ENCODE assay signal across 15 cellular contexts in genomic region chr6:37456126-37456525, GRCh38. TPM values are rescaled to one million over a fixed set of nuclear protein-coding genes. Genes with fewer than 3 reads are reported as not detected.
DNase-seq lines count a peak whose midpoint lies in the region; ATAC-seq and TF ChIP-seq lines count a peak whose summit lies in the region.
"Had no signal": no experiment of that assay in that cellular context is flagged by ENCODE, and none has a peak within 500 bp of the region (broad histone marks: within the 10 kb centered on the region; RNA-seq: fewer than 3 reads in every experiment).

No MANE protein-coding gene starts in this region.

- TF ChIP-seq CTCF in endothelial cell (IDR thresholded peaks at IDR 0.05; ENCODE audit: unreplicated experiment) (no peak), osteoblast (IDR thresholded peaks at IDR 0.05; ENCODE audit: extremely low read depth, low read depth, low read length) (no peak)

- H4K20me1 ChIP-seq in osteoblast (ENCODE audit: insufficient read depth, low read length) = no peaks in the 10 kb centered on the region

- H3K4me1 Mint-ChIP-seq in endothelial cell (ENCODE audit: unreplicated experiment) (peaks cover 4% of the 10 kb centered on the region), T-cell (peaks cover 0 to 9% (median 0%) of the 10 kb centered on the region in 3 donors)

- CTCF ChIA-PET in T-cell (lab: Charles Lee) = no interaction called here

- POLR2A ChIA-PET in T-cell (lab: Charles Lee) = no interaction called here

- H3K4me3 ChIP-seq in osteoblast (ENCODE audit: insufficient read depth, low read length) = peak overlapping the region; percentile 32
- H3K4me3 ChIP-seq: dorsolateral prefrontal cortex, right lobe of liver, upper lobe of left lung had no signal

- no peak overlapping the region for H3K27ac Mint-ChIP-seq in endothelial cell (ENCODE audit: unreplicated experiment)
- no peak overlapping the region for H3K27ac Mint-ChIP-seq in T-cell
- H3K27ac Mint-ChIP-seq: activated CD8-positive, alpha-beta T cell treated with anti-CD3 and anti-CD28 coated beads for 36 hours; CD14-positive monocyte had no signal

- peaks cover 5% of the 10 kb centered on the region for H3K27me3 Mint-ChIP-seq in endothelial cell (ENCODE audit: unreplicated experiment)
- no peaks in the 10 kb centered on the region for H3K27me3 Mint-ChIP-seq in T-cell
- H3K27me3 Mint-ChIP-seq: activated CD8-positive, alpha-beta T cell treated with anti-CD3 and anti-CD28 coated beads for 36 hours had no signal

- no peaks in the 10 kb centered on the region for H3K9me3 Mint-ChIP-seq in endothelial cell (ENCODE audit: unreplicated experiment)
- no peaks in the 10 kb centered on the region for H3K9me3 Mint-ChIP-seq in T-cell
- H3K9me3 Mint-ChIP-seq: activated CD8-positive, alpha-beta T cell treated with anti-CD3 and anti-CD28 coated beads for 36 hours had no signal

- H3K4me2 ChIP-seq in osteoblast (ENCODE audit: insufficient read depth, low read length) = peak overlapping the region; percentile 71

- DNase-seq in EH (ENCODE audit: low read depth) = peak; percentile 88
- peak; percentile 39 for DNase-seq in NCI-H226
- DNase-seq in endothelial cell (ENCODE audit: low spot score) = no peak
- no peak for DNase-seq in osteoblast (ENCODE audit: insufficient read length, low spot score, missing footprints)
- DNase-seq in activated T-cell treated with anti-CD3 and anti-CD28 coated beads for 4 hours = no peak
- no peak for DNase-seq in NCI-H446 treated with DMSO at 0.1 percent for 48 hours (lab: John Stamatoyannopoulos, UW)
- DNase-seq in T-cell = no peak
- DNase-seq in mucosa of gallbladder (ENCODE audit: low spot score) = no peak
- DNase-seq: activated CD8-positive, alpha-beta T cell treated with anti-CD3 and anti-CD28 coated beads for 36 hours; aorta; dorsolateral prefrontal cortex; NCI-H1436; right lobe of liver; upper lobe of left lung had no signal

- H3K36me3 ChIP-seq in osteoblast (ENCODE audit: insufficient read depth, low read length) = peaks cover 43% of the 10 kb centered on the region

- peak overlapping the region; percentile 39 for H2AFZ ChIP-seq in osteoblast (ENCODE audit: low read length)

- H3K79me2 ChIP-seq in osteoblast (ENCODE audit: insufficient read depth, low read length) = no peaks in the 10 kb centered on the region

- H3K27ac ChIP-seq in osteoblast (ENCODE audit: low read depth, low read length) = peak overlapping the region; percentile 99
- H3K27ac ChIP-seq: right lobe of liver, upper lobe of left lung had no signal

- H3K27me3 ChIP-seq in osteoblast (ENCODE audit: insufficient read depth, low read length) = no peaks in the 10 kb centered on the region
- H3K27me3 ChIP-seq: dorsolateral prefrontal cortex, right lobe of liver, upper lobe of left lung had no signal

- H3K4me3 Mint-ChIP-seq in endothelial cell (ENCODE audit: unreplicated experiment) (peak overlapping the region; percentile 31), T-cell (no peak overlapping the region)
- H3K4me3 Mint-ChIP-seq: activated CD8-positive, alpha-beta T cell treated with anti-CD3 and anti-CD28 coated beads for 36 hours; CD14-positive monocyte had no signal

- H3K9me3 ChIP-seq in osteoblast (ENCODE audit: low read depth, low read length) = no peaks in the 10 kb centered on the region
- H3K9me3 ChIP-seq: right lobe of liver, upper lobe of left lung had no signal

- peaks cover 44% of the 10 kb centered on the region for H3K4me1 ChIP-seq in osteoblast (ENCODE audit: insufficient read depth, low read length)
- H3K4me1 ChIP-seq: right lobe of liver, upper lobe of left lung had no signal

- H3K36me3 Mint-ChIP-seq in endothelial cell (ENCODE audit: low read depth, unreplicated experiment) = peaks cover 48% of the 10 kb centered on the region
- peaks cover 76% of the 10 kb centered on the region for H3K36me3 Mint-ChIP-seq in T-cell

- no peak for ATAC-seq in T-cell (replicated peaks in 1 of 4)
- ATAC-seq: activated CD8-positive, alpha-beta T cell treated with anti-CD3 and anti-CD28 coated beads for 36 hours; right lobe of liver had no signal

RNA-seq across cellular contexts. Expression of gene CMTR1, which starts 23.1 kb away (rescaled TPM):
- total RNA-seq in endothelial cell (ENCODE audit: unreplicated experiment) (50.0 TPM), osteoblast (38.7 and 39.5 TPM in 2 replicates), T-cell (10 to 100 TPM; 62.5 to 82.7 (median 75.2) TPM), mucosa of gallbladder (33.6 TPM)

RNA-seq across cellular contexts. Expression of gene CCDC167, which starts 43.6 kb away (rescaled TPM):
- total RNA-seq in endothelial cell (ENCODE audit: unreplicated experiment) (38.0 TPM), osteoblast (8.8 and 14.8 TPM in 2 replicates), T-cell (10 to 100 TPM; 14.3 to 25.2 (median 17.8) TPM), mucosa of gallbladder (12.9 TPM)

Comparison
In these comparisons a context has a peak if more than half of its experiments do, and no peak if none do; other contexts are left out.
1. DNase-seq: peak in EH (single experiment) and NCI-H226 (single experiment); none in endothelial cell (single experiment), osteoblast (single experiment), activated T-cell treated with anti-CD3 and anti-CD28 coated beads for 4 hours (single experiment), NCI-H446 treated with DMSO at 0.1 percent for 48 hours (single experiment), T-cell (0 of 34) and mucosa of gallbladder (single experiment).